ENCODE assay signal across 10 cellular contexts in genomic region chr16:57341441-57342303, GRCh38. TPM values are rescaled to one million over a fixed set of nuclear protein-coding genes. Genes with fewer than 3 reads are reported as not detected.
DNase-seq lines count a peak whose midpoint lies in the region; TF ChIP-seq lines count a peak whose summit lies in the region.
"Had no signal": no experiment of that assay in that cellular context is flagged by ENCODE, and none has a peak within 500 bp of the region (broad histone marks: within the 10 kb centered on the region; RNA-seq: fewer than 3 reads in every experiment).

No MANE protein-coding gene starts in this region.

- H3K27me3 Mint-ChIP-seq in Calu3 (ENCODE audit: unreplicated experiment) (peaks cover under 1% of the 10 kb centered on the region), chondrocyte (ENCODE audit: low read depth) (peaks cover 20% of the 10 kb centered on the region), osteocyte (ENCODE audit: unreplicated experiment) (peaks cover 51% of the 10 kb centered on the region), type B pancreatic cell (no peaks in the 10 kb centered on the region)

- H3K4me3 Mint-ChIP-seq in Calu3 (ENCODE audit: low read depth, unreplicated experiment): peak overlapping the region; percentile 9
- no peak overlapping the region for H3K4me3 Mint-ChIP-seq in chondrocyte (ENCODE audit: unreplicated experiment)
- H3K4me3 Mint-ChIP-seq in osteocyte (ENCODE audit: unreplicated experiment): peak overlapping the region; percentile 26
- no peak overlapping the region for H3K4me3 Mint-ChIP-seq in type B pancreatic cell

- H3K36me3 Mint-ChIP-seq in Calu3 (ENCODE audit: insufficient read depth, unreplicated experiment) (peaks cover 17% of the 10 kb centered on the region), chondrocyte (ENCODE audit: low read depth) (peaks cover 2% of the 10 kb centered on the region), osteocyte (ENCODE audit: unreplicated experiment) (peaks cover 2% of the 10 kb centered on the region), type B pancreatic cell (no peaks in the 10 kb centered on the region)

- H3K9me3 Mint-ChIP-seq in Calu3 (ENCODE audit: low read depth, unreplicated experiment) (no peaks in the 10 kb centered on the region), chondrocyte (ENCODE audit: low read depth) (peaks cover 2% of the 10 kb centered on the region), osteocyte (ENCODE audit: unreplicated experiment) (peaks cover 8% of the 10 kb centered on the region), type B pancreatic cell (no peaks in the 10 kb centered on the region)

- H3K4me1 Mint-ChIP-seq in Calu3 (ENCODE audit: low read depth, unreplicated experiment) (peaks cover 55% of the 10 kb centered on the region), chondrocyte (ENCODE audit: low read depth) (peaks cover 29% of the 10 kb centered on the region), osteocyte (ENCODE audit: unreplicated experiment) (peaks cover 28% of the 10 kb centered on the region), type B pancreatic cell (ENCODE audit: unreplicated experiment) (peaks cover 3% of the 10 kb centered on the region)

- intact Hi-C loops in Calu3 (cut with micrococcal nuclease; ENCODE audit: unreplicated experiment): loop anchor here (1.0 to 5.0 kb wide), 3 partner anchors 27 to 39 kb away; no protein-coding TSS in a partner anchor

- peak overlapping the region; percentile 71 for H3K27ac Mint-ChIP-seq in Calu3 (ENCODE audit: unreplicated experiment)
- H3K27ac Mint-ChIP-seq in chondrocyte (ENCODE audit: unreplicated experiment): peak overlapping the region; percentile 10
- peak overlapping the region; percentile 80 for H3K27ac Mint-ChIP-seq in osteocyte (ENCODE audit: unreplicated experiment)
- no peak overlapping the region for H3K27ac Mint-ChIP-seq in type B pancreatic cell

- DNase-seq in Calu3: peak; percentile 91
- peak; percentile 33 for DNase-seq in NCI-H2029 treated with DMSO at 0.1 percent for 48 hours (lab: John Stamatoyannopoulos, UW)
- DNase-seq in chondrocyte (ENCODE audit: low spot score): no peak
- peak; percentile 76 for DNase-seq in osteocyte (ENCODE audit: extremely low spot score, unreplicated experiment)
- no peak for DNase-seq in GM19240 (ENCODE audit: insufficient read length, low spot score)
- DNase-seq in cerebellar cortex (ENCODE audit: low spot score): no peak
- DNase-seq in type B pancreatic cell (ENCODE audit: extremely low spot score, unreplicated experiment): no peak
- no peak for DNase-seq in RKO (ENCODE audit: low spot score)
- DNase-seq: ovary had no signal

- BruUV-seq in Calu3 (replicated peaks; lab: Mats Ljungman, UMichigan): no TSS peak

- TF ChIP-seq CTCF in Calu3 (IDR thresholded peaks at IDR 0.05; ENCODE audit: unreplicated experiment) (no peak), chondrocyte (IDR thresholded peaks at IDR 0.05) (no peak), osteocyte (IDR thresholded peaks at IDR 0.05) (no peak), type B pancreatic cell (conservative IDR thresholded peaks at IDR 0.05) (no peak)

- CTCF ChIA-PET in Calu3 (lab: Charles Lee): interaction anchor here (0.9 to 1.8 kb wide), 8 partner anchors 31 to 81 kb away, joined by 3 to 24 read pairs (median 5); partner anchors contain the start of gene CX3CL1

RNA-seq across cellular contexts. Expression of gene CCL22, which starts 16.9 kb away (rescaled TPM):
- total RNA-seq in Calu3 (2022) (2.6 and 4.5 TPM in 2 replicates), chondrocyte (not detected in 3 replicates), osteocyte (not detected in 2 replicates), type B pancreatic cell (ENCODE audit: low replicate concordance) (0.17 TPM in 1 of 2 replicates, not detected in the other)
- total RNA-seq: temporal lobe had no signal

RNA-seq across cellular contexts. Expression of gene CX3CL1, which starts 30.6 kb away (rescaled TPM):
- total RNA-seq in Calu3 (2022) (17.6 and 41.4 TPM in 2 replicates), chondrocyte (11.2 to 47.9 TPM (median 46.0 TPM) in 3 replicates), osteocyte (2.3 and 2.6 TPM in 2 replicates), type B pancreatic cell (ENCODE audit: low replicate concordance) (1.4 and 17.8 TPM in 2 replicates)

RNA-seq across cellular contexts. Expression of gene PLLP, which starts 57.2 kb away (rescaled TPM):
- total RNA-seq in Calu3 (2022) (38.3 and 40.3 TPM in 2 replicates), chondrocyte (0.02 TPM in 1 of 3 replicates, not detected in the others), osteocyte (0.30 and 1.2 TPM in 2 replicates), type B pancreatic cell (ENCODE audit: low replicate concordance) (4.9 and 5.1 TPM in 2 replicates)

Comparison
In these comparisons a context has a peak if more than half of its experiments do, and no peak if none do; other contexts are left out.
1. DNase-seq: peak in Calu3 (single experiment), NCI-H2029 treated with DMSO at 0.1 percent for 48 hours (single experiment) and osteocyte (single experiment); none in chondrocyte (single experiment), GM19240 (single experiment), cerebellar cortex (single experiment), type B pancreatic cell (single experiment) and RKO (single experiment).
2. H3K4me3 Mint-ChIP-seq: peak in Calu3 (single experiment) and osteocyte (single experiment); none in chondrocyte (single experiment) and type B pancreatic cell (single experiment).